8 cellular contexts compared by ENCODE assay signal in genomic region chr1:241444836-241445235, GRCh38.
"Had no signal": no experiment of that assay in that cellular context is flagged by ENCODE, and none has a peak within 500 bp of the region (broad histone marks: within the 10 kb centered on the region; RNA-seq: fewer than 3 reads in every experiment).

No MANE protein-coding gene starts in this region.

- H3K27ac ChIP-seq: GM23248, HL-60 had no signal

- DNase-seq: GM23248, GOT3, H7, KG1 had no signal

- H3K4me3 ChIP-seq: GM23248, HAP-1 had no signal

- H3K9me3 ChIP-seq: HAP-1 had no signal

- H3K36me3 ChIP-seq: HAP-1 had no signal

- H2AFZ ChIP-seq: GM23248 had no signal

- ATAC-seq: HCT116, HepG2 had no signal

- H3K9ac ChIP-seq: GM23248 had no signal

- H3K4me1 ChIP-seq: HAP-1 had no signal
